Comparison of ENCODE assay signal across 20 cellular contexts in the genomic region with DNA sequence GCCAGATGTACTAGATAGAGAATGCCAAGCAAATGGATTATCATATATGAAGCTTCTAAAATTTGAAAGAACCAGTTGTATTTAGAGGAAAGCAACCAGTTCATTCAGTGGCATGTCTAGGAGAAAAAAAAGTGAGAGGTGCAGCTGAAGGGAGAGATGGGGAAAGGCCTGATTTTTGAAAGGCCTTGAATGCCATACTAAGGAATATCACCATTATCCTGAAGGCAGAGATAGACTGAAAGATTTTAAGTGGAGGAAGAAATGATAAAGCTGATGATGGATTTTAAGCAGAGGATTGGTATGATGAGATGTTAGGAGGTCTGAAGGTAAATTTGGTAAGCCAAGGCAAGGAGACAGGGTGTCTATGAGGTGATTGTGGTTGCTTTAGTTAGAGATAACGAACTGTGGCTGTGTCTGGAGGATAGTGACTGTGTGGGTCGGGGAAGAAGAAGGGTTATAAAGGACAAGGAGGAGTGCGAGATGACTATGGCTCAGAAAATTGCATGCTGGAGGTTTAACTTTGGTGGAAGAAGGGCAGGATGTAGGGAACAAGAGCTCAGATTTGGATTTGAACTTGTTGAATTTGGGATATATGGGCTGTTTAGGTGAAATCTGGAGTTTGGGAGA.
A peak's percentile ranks its signal among the peaks of the same experiment; 100 is the strongest.
DNase-seq lines count a peak whose midpoint lies in the region; ATAC-seq and TF ChIP-seq lines count a peak whose summit lies in the region.
"Had no signal": no experiment of that assay in that cellular context is flagged by ENCODE, and none has a peak within 500 bp of the region (broad histone marks: within the 10 kb centered on the region; RNA-seq: fewer than 3 reads in every experiment).

No MANE protein-coding gene starts in this region.

- H3K79me2 ChIP-seq in fibroblast of lung (ENCODE audit: control insufficient read depth, insufficient read depth, low read length), result no peaks in the 10 kb centered on the region

- H3K9ac ChIP-seq in adipocyte (ENCODE audit: low read length) (peak overlapping the region; percentile 34), fibroblast of lung (ENCODE audit: insufficient read depth, low read length) (no peak overlapping the region), skeletal muscle satellite cell (ENCODE audit: low read depth, low read length) (peak overlapping the region; percentile 76)

- no peak overlapping the region for H3K4me3 ChIP-seq in adipocyte (ENCODE audit: low read length)
- H3K4me3 ChIP-seq in fibroblast of lung (replicated peaks in 1 of 4; ENCODE audit: control extremely low read depth in 1 of 4, insufficient read depth in 1 of 4, low read depth in 3 of 4, low read length in 4 of 4), result no peak overlapping the region
- H3K4me3 ChIP-seq in skeletal muscle satellite cell (ENCODE audit: low read length), result no peak overlapping the region
- H3K4me3 ChIP-seq: HAP-1, PC-9, SK-N-MC had no signal

- H3K4me3 Mint-ChIP-seq in HFFc6, result peak overlapping the region; percentile 50
- H3K4me3 Mint-ChIP-seq: B cell; CD4-positive, alpha-beta T cell had no signal

- H3K36me3 Mint-ChIP-seq in HFFc6 (ENCODE audit: low read depth), result peaks cover 23% of the 10 kb centered on the region

- H3K27me3 Mint-ChIP-seq in HFFc6 (ENCODE audit: insufficient read depth), result peaks cover 3% of the 10 kb centered on the region
- H3K27me3 Mint-ChIP-seq: B cell; CD4-positive, alpha-beta T cell had no signal

- TF ChIP-seq CTCF in HFFc6 (IDR thresholded peaks at IDR 0.05) (no peak), fibroblast of lung (conservative IDR thresholded peaks at IDR 0.05 in 1 of 2, IDR thresholded peaks at IDR 0.05 in 1 of 2; ENCODE audit: low read depth in 1 of 2, low read length in 2 of 2) (no peak)

- DNase-seq in HFFc6 (no peak), adipocyte (ENCODE audit: low read depth) (no peak), fibroblast of lung (ENCODE audit: low read depth in 2 of 2) (no peak), RKO (ENCODE audit: low spot score) (no peak)
- no peak for DNase-seq in stimulated activated CD4-positive, alpha-beta T cell treated with anti-CD3 and anti-CD28 coated beads, Interleukin-15, amount 100 ng/mL, for 24 hours
- DNase-seq: ACHN; CD4-positive, alpha-beta T cell; KBM-7; NCI-H1436; NCI-H2029; NCI-H2171 treated with DMSO at 0.1 percent for 48 hours; NCI-H446 treated with DMSO at 0.1 percent for 48 hours; NCI-H774; PC-9 had no signal

- peak overlapping the region; percentile 87 for H3K27ac Mint-ChIP-seq in HFFc6
- H3K27ac Mint-ChIP-seq: B cell; CD4-positive, alpha-beta T cell had no signal

- H3K4me1 Mint-ChIP-seq in HFFc6 (ENCODE audit: low read depth), result peaks cover 50% of the 10 kb centered on the region

- H2AFZ ChIP-seq in fibroblast of lung (ENCODE audit: low read length), result no peak overlapping the region
- H2AFZ ChIP-seq: PC-9 had no signal

- H3K4me2 ChIP-seq in fibroblast of lung (ENCODE audit: extremely low read depth, insufficient read depth, low read length), result no peak overlapping the region
- H3K4me2 ChIP-seq in skeletal muscle satellite cell (ENCODE audit: low read length), result peak overlapping the region; percentile 56
- H3K4me2 ChIP-seq: PC-9 had no signal

- no peak for ATAC-seq in GM19463 (IDR thresholded peaks at IDR 0.05; ENCODE audit: unreplicated experiment)
- ATAC-seq: Right ventricle myocardium inferior had no signal

- H4K20me1 ChIP-seq in fibroblast of lung (ENCODE audit: control insufficient read depth, extremely low read depth, insufficient read depth, low read length), result no peaks in the 10 kb centered on the region

- H3K27me3 ChIP-seq in adipocyte (replicated peaks; ENCODE audit: control insufficient read depth, insufficient read depth, low read length) (no peaks in the 10 kb centered on the region), fibroblast of lung (ENCODE audit: control insufficient read depth, insufficient read depth, low read length) (no peaks in the 10 kb centered on the region), skeletal muscle satellite cell (ENCODE audit: control insufficient read depth, insufficient read depth, low read length) (no peaks in the 10 kb centered on the region)

- H3K4me1 ChIP-seq in adipocyte (ENCODE audit: control insufficient read depth, insufficient read depth, low read length), result peaks cover 27% of the 10 kb centered on the region
- peaks cover 23% of the 10 kb centered on the region for H3K4me1 ChIP-seq in fibroblast of lung (ENCODE audit: control insufficient read depth, extremely low read depth, insufficient read depth, low read length)
- H3K4me1 ChIP-seq in skeletal muscle satellite cell (ENCODE audit: control insufficient read depth, insufficient read depth, low read length), result peaks cover 23% of the 10 kb centered on the region

- peak overlapping the region; percentile 68 for H3K27ac ChIP-seq in fibroblast of lung (ENCODE audit: insufficient read depth, low read length)
- H3K27ac ChIP-seq: PC-9 had no signal

- H3K9me3 Mint-ChIP-seq in HFFc6, result no peaks in the 10 kb centered on the region
- H3K9me3 Mint-ChIP-seq: CD4-positive, alpha-beta T cell had no signal

- no peaks in the 10 kb centered on the region for H3K9me3 ChIP-seq in adipocyte (ENCODE audit: control insufficient read depth, low read length)
- no peaks in the 10 kb centered on the region for H3K9me3 ChIP-seq in fibroblast of lung (ENCODE audit: control insufficient read depth, insufficient read depth, low read depth, low read length)
- no peaks in the 10 kb centered on the region for H3K9me3 ChIP-seq in skeletal muscle satellite cell (replicated peaks; ENCODE audit: low read length)
- H3K9me3 ChIP-seq: HAP-1 had no signal

- H3K36me3 ChIP-seq in adipocyte (ENCODE audit: control insufficient read depth, insufficient read depth, low read length, severe bottlenecking) (no peaks in the 10 kb centered on the region), fibroblast of lung (ENCODE audit: control insufficient read depth, insufficient read depth, low read length) (no peaks in the 10 kb centered on the region), skeletal muscle satellite cell (ENCODE audit: insufficient read depth, low read length) (no peaks in the 10 kb centered on the region)
- H3K36me3 ChIP-seq: HAP-1 had no signal
